8 cellular contexts compared by ENCODE assay signal in genomic region chr11:69918938-69919650, GRCh38.
DNase-seq lines count a peak whose midpoint lies in the region; ATAC-seq and TF ChIP-seq lines count a peak whose summit lies in the region.

No MANE protein-coding gene starts in this region.

- H3K9ac ChIP-seq in Karpas-422 (ENCODE audit: low read length): no peak overlapping the region
- peak overlapping the region in 2 of 3 donors; percentile 40 to 74 for H3K9ac ChIP-seq in skeletal muscle tissue (ENCODE audit: low read depth in 1 of 3, low read length in 3 of 3)

- H3K9me3 ChIP-seq in Karpas-422 (ENCODE audit: low read length) (no peaks in the 10 kb centered on the region), hepatocyte (ENCODE audit: low read depth) (no peaks in the 10 kb centered on the region), skeletal muscle tissue (ENCODE audit: control insufficient read depth in 3 of 3, low read length in 3 of 3) (no peaks in the 10 kb centered on the region)

- H3K4me1 ChIP-seq in Karpas-422 (ENCODE audit: low read length): no peaks in the 10 kb centered on the region
- peaks cover 7% of the 10 kb centered on the region for H3K4me1 ChIP-seq in hepatocyte (ENCODE audit: insufficient read depth)
- H3K4me1 ChIP-seq in skeletal muscle tissue (ENCODE audit: control insufficient read depth in 3 of 3, insufficient read depth in 3 of 3, low read length in 3 of 3): peaks cover 22 to 33% (median 28%) of the 10 kb centered on the region in 3 donors

- H3K27me3 Mint-ChIP-seq in T-helper 2 cell treated with Interferon-gamma antibody and Interleukin-4, amounts not matched to agents 5 μg/mL and 100 μg/mL, for 36 hours (ENCODE audit: low read depth): peaks cover 8% of the 10 kb centered on the region

- no peak overlapping the region for H3K4me2 ChIP-seq in Karpas-422 (ENCODE audit: low read depth, low read length, poor library complexity, severe bottlenecking)
- peak overlapping the region; percentile 51 for H3K4me2 ChIP-seq in hepatocyte

- H3K36me3 ChIP-seq in Karpas-422 (ENCODE audit: insufficient read depth, low read length): no peaks in the 10 kb centered on the region
- H3K36me3 ChIP-seq in hepatocyte (replicated peaks; ENCODE audit: insufficient read depth, low read depth): no peaks in the 10 kb centered on the region
- H3K36me3 ChIP-seq in skeletal muscle tissue (ENCODE audit: control insufficient read depth in 3 of 3, insufficient read depth in 3 of 3, low read length in 3 of 3): no peaks in the 10 kb centered on the region

- no peak overlapping the region for H3K4me3 Mint-ChIP-seq in T-helper 2 cell treated with Interferon-gamma antibody and Interleukin-4, amounts not matched to agents 5 μg/mL and 100 μg/mL, for 36 hours

- no peaks in the 10 kb centered on the region for H3K36me3 Mint-ChIP-seq in T-helper 2 cell treated with Interferon-gamma antibody and Interleukin-4, amounts not matched to agents 5 μg/mL and 100 μg/mL, for 36 hours (ENCODE audit: low read depth)

- H4K20me1 ChIP-seq in Karpas-422 (ENCODE audit: insufficient read depth, low read depth, low read length): 0 out of 2 replicates have a peak, but pooled peaks cover 4% of the 10 kb centered on the region
- no peaks in the 10 kb centered on the region for H4K20me1 ChIP-seq in hepatocyte (ENCODE audit: insufficient read depth, poor library complexity, severe bottlenecking)

- WGBS in hepatocyte (ENCODE audit: low lambda C conversion rate, missing lambda C conversion rate): 51% methylated on average over 32 of the region's 32 CpGs

- ATAC-seq in HG02623 (IDR thresholded peaks at IDR 0.05; ENCODE audit: unreplicated experiment) (no peak), HG03520 (IDR thresholded peaks at IDR 0.05; ENCODE audit: unreplicated experiment) (no peak)

- no peak overlapping the region for H3K4me3 ChIP-seq in Karpas-422 (ENCODE audit: low read length)
- H3K4me3 ChIP-seq in hepatocyte: no peak overlapping the region
- peak overlapping the region in 2 of 3 donors; percentile 51 to 64 for H3K4me3 ChIP-seq in skeletal muscle tissue (ENCODE audit: low read length in 3 of 3)

- no peaks in the 10 kb centered on the region for H3K9me2 ChIP-seq in Karpas-422 (replicated peaks; ENCODE audit: insufficient read depth, low read length)
- no peaks in the 10 kb centered on the region for H3K9me2 ChIP-seq in hepatocyte (replicated peaks; ENCODE audit: insufficient read depth)

- no peaks in the 10 kb centered on the region for H3K9me3 Mint-ChIP-seq in T-helper 2 cell treated with Interferon-gamma antibody and Interleukin-4, amounts not matched to agents 5 μg/mL and 100 μg/mL, for 36 hours

- H3K79me2 ChIP-seq in Karpas-422 (ENCODE audit: low read length) (no peaks in the 10 kb centered on the region), hepatocyte (no peaks in the 10 kb centered on the region)

- peak; percentile 97 for DNase-seq in DMS114 treated with DMSO at 0.1 percent for 48 hours (lab: John Stamatoyannopoulos, UW; ENCODE audit: unreplicated experiment)
- peak; percentile 84 for DNase-seq in Karpas-422
- DNase-seq in T-helper 2 cell treated with Interferon-gamma antibody and Interleukin-4, amounts not matched to agents 5 μg/mL and 100 μg/mL, for 36 hours (ENCODE audit: low spot score): peak; percentile 62
- peak in 37 of 58 donors; percentile 4 to 77 (median 24) for DNase-seq in anterior cingulate cortex (lab: John Stamatoyannopoulos, UW)
- DNase-seq in hepatocyte (ENCODE audit: low spot score): peak; percentile 91

- H3K4me1 Mint-ChIP-seq in T-helper 2 cell treated with Interferon-gamma antibody and Interleukin-4, amounts not matched to agents 5 μg/mL and 100 μg/mL, for 36 hours (ENCODE audit: low read depth): no peaks in the 10 kb centered on the region

- H2AFZ ChIP-seq in Karpas-422 (ENCODE audit: low read length): no peak overlapping the region
- H2AFZ ChIP-seq in hepatocyte: no peak overlapping the region

- H3K27me3 ChIP-seq in Karpas-422 (ENCODE audit: low read length) (no peaks in the 10 kb centered on the region), hepatocyte (no peaks in the 10 kb centered on the region), skeletal muscle tissue (ENCODE audit: control insufficient read depth in 3 of 3, insufficient read depth in 3 of 3, low read length in 3 of 3) (peaks cover 0 to 14% (median under 1%) of the 10 kb centered on the region in 3 donors)

- TF ChIP-seq CTCF in hepatocyte (IDR thresholded peaks at IDR 0.05; ENCODE audit: poor library complexity): peak; percentile 99

- H3K27ac ChIP-seq in Karpas-422 (ENCODE audit: low read length): no peak overlapping the region
- no peak overlapping the region for H3K27ac ChIP-seq in hepatocyte
- peak overlapping the region; percentile 60 for H3K27ac ChIP-seq in skeletal muscle tissue (ENCODE audit: low read depth, low read length)

- H3K27ac Mint-ChIP-seq in T-helper 2 cell treated with Interferon-gamma antibody and Interleukin-4, amounts not matched to agents 5 μg/mL and 100 μg/mL, for 36 hours: no peak overlapping the region

Comparison
In these comparisons a context has a peak if more than half of its experiments do, and no peak if none do; other contexts are left out.
1. DNase-seq: peak in every context shown above with its lines; median percentile 97 in DMS114 treated with DMSO at 0.1 percent for 48 hours; 91 in hepatocyte; 84 in Karpas-422; 62 in T-helper 2 cell treated with Interferon-gamma antibody and Interleukin-4, amounts not matched to agents 5 μg/mL and 100 μg/mL, for 36 hours; 24 in anterior cingulate cortex.
2. H3K4me3 ChIP-seq: peak in skeletal muscle tissue (2 of 3); none in Karpas-422 (single experiment) and hepatocyte (single experiment).